In genomic region chr4:157957905-157958304, GRCh38 we compare ENCODE assay signal across 29 cellular contexts.
"Had no signal": no experiment of that assay in that cellular context is flagged by ENCODE, and none has a peak within 500 bp of the region (broad histone marks: within the 10 kb centered on the region; RNA-seq: fewer than 3 reads in every experiment).

No MANE protein-coding gene starts in this region.

- H2AFZ ChIP-seq: neural progenitor cell had no signal

- H3K27ac Mint-ChIP-seq: naive B cell; natural killer cell; nephron progenitor cell; neural progenitor cell; stimulated activated effector memory CD8-positive, alpha-beta T cell treated with anti-CD3 and anti-CD28 coated beads, Interleukin-12 subunit alpha, Interleukin-12 subunit beta, amount 100 ng/mL, for 72 hours; stimulated activated naive CD8-positive, alpha-beta T cell treated with anti-CD3 and anti-CD28 coated beads, Interleukin-15, Interleukin-2, amounts not matched to agents 100 ng/mL and 50 ng/mL, for 24 hours had no signal

- FAIRE-seq: pancreas, small intestine had no signal

- H3K9ac ChIP-seq: neural progenitor cell had no signal

- ATAC-seq: left colon; left lung; lower lobe of right lung; natural killer cell; pancreas; right cardiac atrium; sciatic nerve; stimulated activated effector memory CD8-positive, alpha-beta T cell treated with anti-CD3 and anti-CD28 coated beads, Interleukin-12 subunit alpha, Interleukin-12 subunit beta, amount 100 ng/mL, for 72 hours had no signal

- H3K27me3 Mint-ChIP-seq: naive B cell; stimulated activated naive CD8-positive, alpha-beta T cell treated with anti-CD3 and anti-CD28 coated beads, Interleukin-15, Interleukin-2, amounts not matched to agents 100 ng/mL and 50 ng/mL, for 24 hours had no signal

- H3K27ac ChIP-seq: left lung, lower lobe of right lung, neural progenitor cell, neutrophil, pancreas, prostate gland, spleen, thyroid gland, transverse colon, upper lobe of left lung, vagina had no signal

- H3K9me3 Mint-ChIP-seq: naive B cell; natural killer cell; nephron progenitor cell; neural progenitor cell; stimulated activated effector memory CD8-positive, alpha-beta T cell treated with anti-CD3 and anti-CD28 coated beads, Interleukin-12 subunit alpha, Interleukin-12 subunit beta, amount 100 ng/mL, for 72 hours; stimulated activated naive CD8-positive, alpha-beta T cell treated with anti-CD3 and anti-CD28 coated beads, Interleukin-15, Interleukin-2, amounts not matched to agents 100 ng/mL and 50 ng/mL, for 24 hours had no signal

- H3K4me1 Mint-ChIP-seq: naive B cell; natural killer cell; nephron progenitor cell; neural progenitor cell; stimulated activated effector memory CD8-positive, alpha-beta T cell treated with anti-CD3 and anti-CD28 coated beads, Interleukin-12 subunit alpha, Interleukin-12 subunit beta, amount 100 ng/mL, for 72 hours had no signal

- H3K4me1 ChIP-seq: left lung, lower lobe of right lung, neural progenitor cell, pancreas, prostate gland, spleen, thyroid gland, transverse colon, upper lobe of left lung, vagina had no signal

- H3K4me3 ChIP-seq: left lung, lower lobe of right lung, neural progenitor cell, pancreas, prostate gland, spleen, thyroid gland, transverse colon, upper lobe of left lung, vagina had no signal

- H3K4me2 ChIP-seq: neural progenitor cell had no signal

- H3K9me3 ChIP-seq: left lung, lower lobe of right lung, neutrophil, pancreas, prostate gland, spleen, thyroid gland, transverse colon, upper lobe of left lung, vagina had no signal

- H3K36me3 ChIP-seq: left lung, lower lobe of right lung, neural progenitor cell, neutrophil, pancreas, prostate gland, spleen, thyroid gland, transverse colon, upper lobe of left lung, vagina had no signal

- DNase-seq: hippocampal formation; kidney; left colon; left lung; lower lobe of right lung; mammary epithelial cell; mesenchymal stem cell; naive B cell; natural killer cell; nephron progenitor cell; pancreas; posterior cingulate gyrus; retina; right cardiac atrium; small intestine; spleen; stimulated activated CD4-positive, alpha-beta T cell treated with anti-CD3 and anti-CD28 coated beads, Interleukin-4, amount 100 ng/mL, for 24 hours; stimulated activated naive CD4-positive, alpha-beta T cell; substantia nigra; thyroid gland; transverse colon; upper lobe of left lung had no signal

- H3K36me3 Mint-ChIP-seq: naive B cell; natural killer cell; neural progenitor cell; stimulated activated effector memory CD8-positive, alpha-beta T cell treated with anti-CD3 and anti-CD28 coated beads, Interleukin-12 subunit alpha, Interleukin-12 subunit beta, amount 100 ng/mL, for 72 hours had no signal

- H3K4me3 Mint-ChIP-seq: naive B cell; natural killer cell; nephron progenitor cell; neural progenitor cell; stimulated activated effector memory CD8-positive, alpha-beta T cell treated with anti-CD3 and anti-CD28 coated beads, Interleukin-12 subunit alpha, Interleukin-12 subunit beta, amount 100 ng/mL, for 72 hours; stimulated activated naive CD8-positive, alpha-beta T cell treated with anti-CD3 and anti-CD28 coated beads, Interleukin-15, Interleukin-2, amounts not matched to agents 100 ng/mL and 50 ng/mL, for 24 hours had no signal

- H3K27me3 ChIP-seq: left lung, neural progenitor cell, neutrophil, pancreas, spleen, thyroid gland, transverse colon, upper lobe of left lung, vagina had no signal
